ENCODE assay signal across 8 cellular contexts in genomic region chr6:117265425-117266266, GRCh38. TPM values are rescaled to one million over a fixed set of nuclear protein-coding genes. Genes with fewer than 3 reads are reported as not detected.
DNase-seq lines count a peak whose midpoint lies in the region; ATAC-seq and TF ChIP-seq lines count a peak whose summit lies in the region.

Gene VGLL2, plus strand, starts transcription at chr6:117265558. Its CDS starts 206 bp downstream, at chr6:117265764.

- peak within 1 kb of the TSS; percentile 77 for H2AFZ ChIP-seq in GM23248

- H3K9me2 ChIP-seq in GM23248 (ENCODE audit: insufficient read depth), result no peaks in the 10 kb centered on the region

- H3K36me3 Mint-ChIP-seq in CD4-positive, alpha-beta memory T cell, result peaks cover 0 to 4% of the 10 kb centered on the region in 2 donors

- no peak within 1 kb of the TSS for H3K27ac Mint-ChIP-seq in CD4-positive, alpha-beta memory T cell

- in situ Hi-C loops in GM23248 (cut with MboI), result no loop called here

- H3K9me3 ChIP-seq in CD4-positive, alpha-beta memory T cell (ENCODE audit: control insufficient read depth in 1 of 2, low read length in 2 of 2), result no peaks in the 10 kb centered on the region
- H3K9me3 ChIP-seq in GM23248 (ENCODE audit: low read depth), result no peaks in the 10 kb centered on the region
- H3K9me3 ChIP-seq in lung (ENCODE audit: control insufficient read depth in 2 of 2, insufficient read depth in 1 of 2, low read length in 1 of 2), result peaks cover 0 to 19% of the 10 kb centered on the region in 2 donors
- no peaks in the 10 kb centered on the region for H3K9me3 ChIP-seq in tibial artery

- POLR2A ChIA-PET in CD4-positive, alpha-beta memory T cell (lab: Charles Lee; ENCODE audit: partially characterized antibody), result no interaction called here

- H3K27me3 ChIP-seq in CD4-positive, alpha-beta memory T cell (ENCODE audit: insufficient read depth, low read length), result peaks cover 37% of the 10 kb centered on the region
- peaks cover 80% of the 10 kb centered on the region for H3K27me3 ChIP-seq in GM23248 (replicated peaks; ENCODE audit: insufficient read depth)
- H3K27me3 ChIP-seq in lung (ENCODE audit: control insufficient read depth, insufficient read depth), result peaks cover 14% of the 10 kb centered on the region
- peaks cover 0 to 89% of the 10 kb centered on the region in 2 donors for H3K27me3 ChIP-seq in tibial artery

- no peaks in the 10 kb centered on the region for H3F3A ChIP-seq in GM23248 (ENCODE audit: insufficient read depth)

- H3K27me3 Mint-ChIP-seq in CD4-positive, alpha-beta memory T cell, result peaks cover 52 to 61% of the 10 kb centered on the region in 2 donors

- peak within 1 kb of the TSS; percentile 79 for H3K4me2 ChIP-seq in GM23248 (ENCODE audit: unreplicated experiment)

- no peak for DNase-seq in CD4-positive, alpha-beta memory T cell
- DNase-seq in GM23248, result peak; percentile 77
- DNase-seq in NCI-H774 (lab: John Stamatoyannopoulos, UW), result peak; percentile 80
- peak; percentile 85 for DNase-seq in ecto neural progenitor cell (ENCODE audit: low spot score)
- no peak for DNase-seq in lung (ENCODE audit: low spot score)
- no peak for DNase-seq in tibial artery
- DNase-seq in KG1 (lab: John Stamatoyannopoulos, UW), result no peak
- DNase-seq in DMS153 treated with DMSO at 0.1 percent for 48 hours (lab: John Stamatoyannopoulos, UW; ENCODE audit: unreplicated experiment), result no peak

- 2% methylated on average over 50 to 61 of the region's 62 CpGs for WGBS in GM23248 (ENCODE audit: low coverage in 1 of 2, low lambda C conversion rate in 2 of 2, missing lambda C conversion rate in 2 of 2), 2 experiments
- 2 to 3% methylated on average over 60 to 62 of the region's 62 CpGs for WGBS in lung, 2 donors

- intact Hi-C loops in CD4-positive, alpha-beta memory T cell (cut with micrococcal nuclease), result no loop called here
- intact Hi-C loops in tibial artery (cut with DNase I; ENCODE audit: low total_unique reads), result no loop called here

- no peak within 1 kb of the TSS for H3K9ac ChIP-seq in GM23248

- no peaks in the 10 kb centered on the region for H3K79me2 ChIP-seq in GM23248 (ENCODE audit: insufficient read depth)

- H3K4me1 ChIP-seq in CD4-positive, alpha-beta memory T cell (ENCODE audit: insufficient read depth, low read length), result peaks cover 17% of the 10 kb centered on the region
- H3K4me1 ChIP-seq in GM23248 (ENCODE audit: insufficient read depth) (no peaks in the 10 kb centered on the region), lung (ENCODE audit: control insufficient read depth in 2 of 2, insufficient read depth in 2 of 2, low read length in 2 of 2) (peaks cover 0 to 19% of the 10 kb centered on the region in 2 donors), tibial artery (peaks cover 0 to 35% (median 32%) of the 10 kb centered on the region in 4 donors)

- H3K4me3 Mint-ChIP-seq in CD4-positive, alpha-beta memory T cell, result peak within 1 kb of the TSS; percentile 44 to 85 (median 66)

- peaks cover 0 to 4% (median 0%) of the 10 kb centered on the region in 8 donors for H3K9me3 Mint-ChIP-seq in CD4-positive, alpha-beta memory T cell

- H3K4me1 Mint-ChIP-seq in CD4-positive, alpha-beta memory T cell, result peaks cover 7 to 26% (median 20%) of the 10 kb centered on the region in 4 donors

- CTCF ChIA-PET in CD4-positive, alpha-beta memory T cell (lab: Charles Lee; ENCODE audit: partially characterized antibody), result no interaction called here

- no peaks in the 10 kb centered on the region for H4K20me1 ChIP-seq in GM23248 (ENCODE audit: insufficient read depth)

- H3K36me3 ChIP-seq in CD4-positive, alpha-beta memory T cell (ENCODE audit: insufficient read depth, low read length), result no peaks in the 10 kb centered on the region
- H3K36me3 ChIP-seq in GM23248 (ENCODE audit: low read depth) (no peaks in the 10 kb centered on the region), lung (ENCODE audit: control insufficient read depth in 2 of 2, insufficient read depth in 2 of 2, low read length in 2 of 2) (no peaks in the 10 kb centered on the region), tibial artery (no peaks in the 10 kb centered on the region)

- H3K27ac ChIP-seq in CD4-positive, alpha-beta memory T cell (ENCODE audit: low read depth, low read length), result no peak within 1 kb of the TSS
- H3K27ac ChIP-seq in GM23248, result no peak within 1 kb of the TSS
- no peak within 1 kb of the TSS for H3K27ac ChIP-seq in lung (ENCODE audit: low read depth in 1 of 2, low read length in 1 of 2)
- no peak within 1 kb of the TSS for H3K27ac ChIP-seq in tibial artery

- no peak within 1 kb of the TSS for H3K4me3 ChIP-seq in CD4-positive, alpha-beta memory T cell (ENCODE audit: low read length in 2 of 2)
- H3K4me3 ChIP-seq in GM23248, result peak within 1 kb of the TSS; percentile 69
- peak within 1 kb of the TSS; percentile 13 for H3K4me3 ChIP-seq in lung
- peak within 1 kb of the TSS; percentile 46 to 54 for H3K4me3 ChIP-seq in tibial artery

- no peak for TF ChIP-seq CTCF in lung (IDR thresholded peaks at IDR 0.05; ENCODE audit: control extremely low read depth, extremely low read depth)
- TF ChIP-seq CTCF in tibial artery (IDR thresholded peaks at IDR 0.05), result no peak

- peak; percentile 67 for ATAC-seq in lung (ENCODE audit: insufficient read depth, low FRiP score)

RNA-seq across cellular contexts. Expression of gene VGLL2, which starts in this region (rescaled TPM):
- not detected for total RNA-seq in CD4-positive, alpha-beta memory T cell
- not detected for polyA plus RNA-seq in CD4-positive, alpha-beta memory T cell
- not detected in 2 replicates for total RNA-seq in GM23248 (2014; rRNA removed; shearing (Covaris generic))
- polyA plus RNA-seq in GM23248 (2016; fragmentation: Nextera tagmentation; extraction: Ambion mirVana) (not detected in 2 replicates), lung (not detected)
- total RNA-seq in lung, result not detected

Comparison
In these comparisons a context has a peak if more than half of its experiments do, and no peak if none do; other contexts are left out.
1. Peak in DNase-seq, H3K4me3 ChIP-seq and H3K4me2 ChIP-seq in GM23248; RNA of the gene not detected or under 1 TPM.
2. Peak in ATAC-seq and H3K4me3 ChIP-seq in lung; RNA of the gene not detected or under 1 TPM.
3. DNase-seq: peak in NCI-H774 (single experiment) and ecto neural progenitor cell (single experiment); none in CD4-positive, alpha-beta memory T cell (0 of 5), lung (single experiment), tibial artery (0 of 2), KG1 (single experiment) and DMS153 treated with DMSO at 0.1 percent for 48 hours (single experiment).
4. H3K4me3 ChIP-seq: peak in tibial artery (2 of 2); none in CD4-positive, alpha-beta memory T cell (0 of 2).